Comparison of ENCODE assay signal across 8 cellular contexts in the genomic region with DNA sequence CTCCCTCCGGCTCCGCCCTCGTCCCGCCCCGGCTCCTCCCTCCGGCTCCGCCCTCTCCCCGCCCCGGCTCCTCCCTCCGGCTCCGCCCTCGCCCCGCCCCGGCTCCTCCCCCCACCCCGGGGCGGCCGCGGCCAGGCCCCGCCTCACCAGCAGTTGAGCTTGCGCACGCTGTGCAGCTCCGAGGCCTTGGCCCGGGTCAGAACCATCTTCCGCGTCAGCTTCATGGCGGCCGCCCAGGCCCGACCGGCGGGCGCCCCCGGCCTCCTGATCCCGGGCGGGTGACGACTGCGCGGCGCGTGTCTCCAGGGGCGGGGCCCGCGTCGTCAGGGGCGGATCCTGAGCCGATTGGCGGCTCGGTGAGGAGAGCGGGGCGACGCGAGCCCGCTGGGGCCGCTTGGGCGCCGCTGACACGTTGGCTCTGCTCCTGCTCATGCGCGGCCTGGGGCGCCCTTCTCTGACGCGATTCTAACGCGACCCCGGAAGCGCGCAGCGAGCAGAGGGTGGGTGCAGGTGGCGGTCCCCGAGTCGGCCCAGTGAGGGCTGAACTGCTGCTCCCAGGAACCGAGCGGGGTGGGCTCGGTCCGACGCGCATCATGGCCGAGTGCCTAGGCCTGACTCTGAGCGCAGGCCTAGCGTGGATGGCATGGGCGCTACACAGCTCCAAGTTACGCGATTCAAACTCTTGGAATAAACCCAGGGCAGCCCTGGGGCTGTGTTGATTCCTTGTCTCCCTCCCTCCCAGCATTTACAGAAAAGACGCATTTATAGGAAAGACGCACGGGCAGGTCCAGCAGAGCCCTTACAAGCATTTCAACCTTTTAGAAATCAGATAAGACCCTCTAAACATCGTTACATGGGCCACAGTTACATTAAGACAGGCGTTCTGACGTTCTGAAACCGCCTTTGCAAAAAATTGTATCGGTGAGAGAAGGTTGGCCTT.
DNase-seq lines count a peak whose midpoint lies in the region; ATAC-seq lines count a peak whose summit lies in the region.

A gene (minus strand): TSS at position 420 of the 940 bp plus-strand sequence. CDS start 196 bp downstream, at position 224.

- DNase-seq in NCI-H526 (lab: John Stamatoyannopoulos, UW): peak; percentile 76 to 95
- peak; percentile 96 for DNase-seq in activated CD4-positive, alpha-beta T cell treated with anti-CD3 and anti-CD28 coated beads for 48 hours
- peak; percentile 84 to 92 (median 88) for DNase-seq in stimulated activated CD4-positive, alpha-beta T cell treated with anti-CD3 and anti-CD28 coated beads, Interleukin-1b, Interleukin-23, amount 100 ng/mL, for 24 hours (ENCODE audit: low read depth in 4 of 4, low spot score in 1 of 4)

- H3K27ac ChIP-seq in BLaER1 (peak within 1 kb of the TSS; percentile 89), cingulate gyrus (ENCODE audit: low read depth, low read length) (peak within 1 kb of the TSS; percentile 99), layer of hippocampus (ENCODE audit: low read depth, low read length) (peak within 1 kb of the TSS; percentile 94)

- H3K4me3 ChIP-seq in BLaER1: peak within 1 kb of the TSS; percentile 78

- peak within 1 kb of the TSS; percentile 89 for H3K9ac ChIP-seq in BLaER1

- H3K4me1 ChIP-seq in BLaER1: peaks cover 61% of the 10 kb centered on the region

- H3K36me3 ChIP-seq in BLaER1: peaks cover 20% of the 10 kb centered on the region; the same call in 1 of the 2 replicates

- ATAC-seq in GM19328 (IDR thresholded peaks at IDR 0.05; ENCODE audit: unreplicated experiment) (peak; percentile 80), HG03469 (IDR thresholded peaks at IDR 0.05; ENCODE audit: unreplicated experiment) (peak; percentile 71)

- no peaks in the 10 kb centered on the region for H3K27me3 ChIP-seq in BLaER1
- H3K27me3 ChIP-seq in layer of hippocampus (ENCODE audit: control insufficient read depth, insufficient read depth, low read length): no peaks in the 10 kb centered on the region

- no peaks in the 10 kb centered on the region for H3K9me3 ChIP-seq in BLaER1

- H4K20me1 ChIP-seq in BLaER1: peaks cover 29% of the 10 kb centered on the region

- peak within 1 kb of the TSS; percentile 96 for H3K4me2 ChIP-seq in BLaER1

Comparison
In these comparisons a context has a peak if more than half of its experiments do, and no peak if none do; other contexts are left out.
1. Peak in every context shown above with its lines: DNase-seq, ATAC-seq, H3K4me3 ChIP-seq and H3K27ac ChIP-seq.